ENCODE assay signal across 26 cellular contexts in genomic region chrX:129613596-129613995, GRCh38. TPM values are rescaled to one million over a fixed set of nuclear protein-coding genes. Genes with fewer than 3 reads are reported as not detected.
DNase-seq lines count a peak whose midpoint lies in the region; ATAC-seq and TF ChIP-seq lines count a peak whose summit lies in the region.
"Had no signal": no experiment of that assay in that cellular context is flagged by ENCODE, and none has a peak within 500 bp of the region (broad histone marks: within the 10 kb centered on the region; RNA-seq: fewer than 3 reads in every experiment).

No MANE protein-coding gene starts in this region.

- no peaks in the 10 kb centered on the region for H3K36me3 Mint-ChIP-seq in activated CD4-positive, alpha-beta T cell treated with anti-CD3 and anti-CD28 coated beads, Interleukin-2, amount 10 ng/mL, durations not matched to agents 24 days and 14 days (ENCODE audit: low read depth)
- H3K36me3 Mint-ChIP-seq: CD4-positive, CD25-positive, alpha-beta regulatory T cell had no signal

- no peak overlapping the region for H4K12ac ChIP-seq in trophoblast cell (ENCODE audit: low read depth, low read length)

- ATAC-seq in PC-3 (no peak), HG02763 (IDR thresholded peaks at IDR 0.05; ENCODE audit: unreplicated experiment) (no peak)
- ATAC-seq: lower lobe of right lung had no signal

- H3K14ac ChIP-seq in trophoblast cell (ENCODE audit: low read length): no peak overlapping the region

- H4K91ac ChIP-seq in trophoblast cell (ENCODE audit: low read depth, low read length): no peak overlapping the region

- no peak overlapping the region for H3K18ac ChIP-seq in trophoblast cell (ENCODE audit: low read length)

- H4K8ac ChIP-seq in trophoblast cell (ENCODE audit: low read depth, low read length): no peak overlapping the region

- CTCF ChIA-PET in PC-3 (lab: Charles Lee): interaction anchor here (0.6 kb wide), 1 partner anchor 447 kb away, joined by 5 read pairs; no protein-coding TSS in a partner anchor

- H4K20me1 ChIP-seq in PC-3 (ENCODE audit: low read length): no peaks in the 10 kb centered on the region

- H3K36me3 ChIP-seq in PC-3 (ENCODE audit: low read depth, low read length): no peaks in the 10 kb centered on the region
- H3K36me3 ChIP-seq in trophoblast cell (ENCODE audit: control insufficient read depth in 1 of 2, insufficient read depth in 2 of 2, low read length in 2 of 2): no peaks in the 10 kb centered on the region
- H3K36me3 ChIP-seq: HAP-1, lower lobe of right lung, ovary, SJSA1 had no signal

- H3K9me3 Mint-ChIP-seq in activated CD4-positive, alpha-beta T cell treated with anti-CD3 and anti-CD28 coated beads, Interleukin-2, amount 10 ng/mL, durations not matched to agents 24 days and 14 days: no peaks in the 10 kb centered on the region
- H3K9me3 Mint-ChIP-seq: activated naive CD4-positive, alpha-beta T cell treated with anti-CD3 and anti-CD28 coated beads for 36 hours; CD4-positive, CD25-positive, alpha-beta regulatory T cell had no signal

- no peak overlapping the region for H3K4me3 Mint-ChIP-seq in activated CD4-positive, alpha-beta T cell treated with anti-CD3 and anti-CD28 coated beads, Interleukin-2, amount 10 ng/mL, durations not matched to agents 24 days and 14 days
- H3K4me3 Mint-ChIP-seq: activated naive CD4-positive, alpha-beta T cell treated with anti-CD3 and anti-CD28 coated beads for 36 hours; CD4-positive, CD25-positive, alpha-beta regulatory T cell had no signal

- H3K4me1 Mint-ChIP-seq in activated CD4-positive, alpha-beta T cell treated with anti-CD3 and anti-CD28 coated beads, Interleukin-2, amount 10 ng/mL, durations not matched to agents 24 days and 14 days: peaks cover 6% of the 10 kb centered on the region

- H2AFZ ChIP-seq in PC-3 (ENCODE audit: low read length) (no peak overlapping the region), trophoblast cell (ENCODE audit: insufficient read depth, low read length, poor library complexity) (no peak overlapping the region)

- no peaks in the 10 kb centered on the region for H3K27me3 ChIP-seq in PC-3 (ENCODE audit: low read length)
- H3K27me3 ChIP-seq in trophoblast cell (ENCODE audit: insufficient read depth, low read length): no peaks in the 10 kb centered on the region
- H3K27me3 ChIP-seq: ovary, SJSA1 had no signal

- no peak overlapping the region for H3K4ac ChIP-seq in trophoblast cell (ENCODE audit: low read depth, low read length)

- H3F3A ChIP-seq in PC-3 (ENCODE audit: low read length, unreplicated experiment): no peaks in the 10 kb centered on the region

- H3K79me2 ChIP-seq in PC-3 (ENCODE audit: low read length): no peaks in the 10 kb centered on the region
- H3K79me2 ChIP-seq in trophoblast cell (ENCODE audit: control insufficient read depth, insufficient read depth, low read length, poor library complexity): no peaks in the 10 kb centered on the region

- H3K9me3 ChIP-seq in PC-3 (ENCODE audit: low read length): no peaks in the 10 kb centered on the region
- H3K9me3 ChIP-seq in trophoblast cell (ENCODE audit: insufficient read depth, low read depth, low read length): no peaks in the 10 kb centered on the region
- H3K9me3 ChIP-seq: HAP-1, lower lobe of right lung, ovary, SJSA1 had no signal

- no TSS peak for BruUV-seq in PC-3 (replicated peaks; lab: Mats Ljungman, UMichigan)

- DNase-seq in activated CD4-positive, alpha-beta T cell treated with anti-CD3 and anti-CD28 coated beads, Interleukin-2, amount 10 ng/mL, durations not matched to agents 24 days and 14 days: peak; percentile 67
- no peak for DNase-seq in activated CD4-positive, alpha-beta T cell treated with anti-CD3 and anti-CD28 coated beads, Interleukin-2, amount 50 U/mL, for 4 hours
- DNase-seq in PC-3: peak; percentile 23
- DNase-seq in dermis blood vessel endothelial cell: peak; percentile 55
- peak; percentile 64 to 89 for DNase-seq in trophoblast cell
- no peak for DNase-seq in NCI-H187 treated with DMSO at 0.1 percent for 48 hours (lab: John Stamatoyannopoulos, UW)
- DNase-seq in T-helper 9 cell: no peak
- DNase-seq: activated CD4-positive, CD25-positive, alpha-beta regulatory T cell; activated naive CD4-positive, alpha-beta T cell treated with anti-CD3 and anti-CD28 coated beads for 36 hours; CD4-positive, CD25-positive, alpha-beta regulatory T cell; cerebellar nuclear complex; dorsolateral prefrontal cortex; hippocampal formation; Karpas-422; lower lobe of right lung; MV-4-11; NCI-H1436 treated with DMSO at 0.1 percent for 48 hours; NCI-H446 treated with DMSO at 0.1 percent for 48 hours; NCI-H774; ovary; stimulated activated naive CD4-positive, alpha-beta T cell had no signal

- intact Hi-C loops in activated CD4-positive, alpha-beta T cell treated with anti-CD3 and anti-CD28 coated beads, Interleukin-2, amount 10 ng/mL, durations not matched to agents 24 days and 14 days (cut with micrococcal nuclease): no loop called here
- intact Hi-C loops in PC-3 (cut with micrococcal nuclease): no loop called here

- no peaks in the 10 kb centered on the region for H3K9me2 ChIP-seq in PC-3 (replicated peaks; ENCODE audit: low read length)

- no peak overlapping the region for H2AK5ac ChIP-seq in trophoblast cell (ENCODE audit: low read length)

- POLR2A ChIA-PET in PC-3 (lab: Charles Lee; ENCODE audit: unreplicated experiment): no interaction called here

- H2BK5ac ChIP-seq in trophoblast cell (ENCODE audit: low read depth, low read length, poor library complexity): no peak overlapping the region

- TF ChIP-seq CTCF in PC-3 (conservative IDR thresholded peaks at IDR 0.05; ENCODE audit: low read depth, low read length): no peak

- H3K27ac ChIP-seq in PC-3 (ENCODE audit: low read length) (no peak overlapping the region), trophoblast cell (ENCODE audit: low read depth, low read length) (no peak overlapping the region)
- H3K27ac ChIP-seq: dorsolateral prefrontal cortex, lower lobe of right lung, ovary, RWPE1, SJSA1, skin epidermis had no signal

- no peak overlapping the region for H3K4me2 ChIP-seq in PC-3 (ENCODE audit: low read length)
- no peak overlapping the region for H3K4me2 ChIP-seq in trophoblast cell (ENCODE audit: low read length)

- H3K23ac ChIP-seq in trophoblast cell (ENCODE audit: low read length): no peak overlapping the region

- no peak overlapping the region for H3K9ac ChIP-seq in PC-3 (ENCODE audit: low read length)
- H3K9ac ChIP-seq in trophoblast cell (ENCODE audit: low read length): no peak overlapping the region

- no peak overlapping the region for H3K4me3 ChIP-seq in PC-3 (ENCODE audit: low read length)
- H3K4me3 ChIP-seq in trophoblast cell (ENCODE audit: low read depth, low read length): no peak overlapping the region
- H3K4me3 ChIP-seq: dorsolateral prefrontal cortex, HAP-1, lower lobe of right lung, ovary, SJSA1, skin epidermis had no signal

- no peaks in the 10 kb centered on the region for H3K79me1 ChIP-seq in trophoblast cell (ENCODE audit: low read length)

- no peak overlapping the region for H2BK12ac ChIP-seq in trophoblast cell (ENCODE audit: low read length)

- H3K4me1 ChIP-seq in PC-3 (ENCODE audit: insufficient read depth, low read length): no peaks in the 10 kb centered on the region
- H3K4me1 ChIP-seq in trophoblast cell (ENCODE audit: control insufficient read depth in 1 of 2, insufficient read depth in 2 of 2, low read length in 2 of 2): peaks cover 2 to 10% of the 10 kb centered on the region in 2 experiments
- H3K4me1 ChIP-seq: HAP-1, lower lobe of right lung, SJSA1 had no signal

- no peak overlapping the region for H3K27ac Mint-ChIP-seq in activated CD4-positive, alpha-beta T cell treated with anti-CD3 and anti-CD28 coated beads, Interleukin-2, amount 10 ng/mL, durations not matched to agents 24 days and 14 days
- H3K27ac Mint-ChIP-seq: activated naive CD4-positive, alpha-beta T cell treated with anti-CD3 and anti-CD28 coated beads for 36 hours had no signal

- no peaks in the 10 kb centered on the region for H3K27me3 Mint-ChIP-seq in activated CD4-positive, alpha-beta T cell treated with anti-CD3 and anti-CD28 coated beads, Interleukin-2, amount 10 ng/mL, durations not matched to agents 24 days and 14 days
- H3K27me3 Mint-ChIP-seq: CD4-positive, CD25-positive, alpha-beta regulatory T cell had no signal

- no peak overlapping the region for H2BK120ac ChIP-seq in trophoblast cell (ENCODE audit: insufficient read depth, low read length, poor library complexity)

RNA-seq across cellular contexts. Expression of gene APLN, which starts 41.2 kb away (rescaled TPM):
- 0.65 and 0.66 TPM in 2 replicates for total RNA-seq in activated CD4-positive, alpha-beta T cell treated with anti-CD3 and anti-CD28 coated beads, Interleukin-2, amount 10 ng/mL, durations not matched to agents 24 days and 14 days
- total RNA-seq in PC-3 (2014; rRNA removed) (8.5 and 11.6 TPM in 2 replicates), dermis blood vessel endothelial cell (58.9 and 124 TPM in 2 replicates)
- 0.06 and 0.07 TPM in 2 replicates for polyA plus RNA-seq in trophoblast cell (2013)
- total RNA-seq: CD4-positive, CD25-positive, alpha-beta regulatory T cell had no signal
- polyA plus RNA-seq: CD4-positive, CD25-positive, alpha-beta regulatory T cell had no signal

Comparison
In these comparisons a context has a peak if more than half of its experiments do, and no peak if none do; other contexts are left out.
1. DNase-seq: peak in activated CD4-positive, alpha-beta T cell treated with anti-CD3 and anti-CD28 coated beads, Interleukin-2, amount 10 ng/mL, durations not matched to agents 24 days and 14 days (single experiment), PC-3 (single experiment), dermis blood vessel endothelial cell (single experiment) and trophoblast cell (2 of 2); none in activated CD4-positive, alpha-beta T cell treated with anti-CD3 and anti-CD28 coated beads, Interleukin-2, amount 50 U/mL, for 4 hours (0 of 2), NCI-H187 treated with DMSO at 0.1 percent for 48 hours (single experiment) and T-helper 9 cell (single experiment).